8 cellular contexts compared by ENCODE assay signal in the genomic region with DNA sequence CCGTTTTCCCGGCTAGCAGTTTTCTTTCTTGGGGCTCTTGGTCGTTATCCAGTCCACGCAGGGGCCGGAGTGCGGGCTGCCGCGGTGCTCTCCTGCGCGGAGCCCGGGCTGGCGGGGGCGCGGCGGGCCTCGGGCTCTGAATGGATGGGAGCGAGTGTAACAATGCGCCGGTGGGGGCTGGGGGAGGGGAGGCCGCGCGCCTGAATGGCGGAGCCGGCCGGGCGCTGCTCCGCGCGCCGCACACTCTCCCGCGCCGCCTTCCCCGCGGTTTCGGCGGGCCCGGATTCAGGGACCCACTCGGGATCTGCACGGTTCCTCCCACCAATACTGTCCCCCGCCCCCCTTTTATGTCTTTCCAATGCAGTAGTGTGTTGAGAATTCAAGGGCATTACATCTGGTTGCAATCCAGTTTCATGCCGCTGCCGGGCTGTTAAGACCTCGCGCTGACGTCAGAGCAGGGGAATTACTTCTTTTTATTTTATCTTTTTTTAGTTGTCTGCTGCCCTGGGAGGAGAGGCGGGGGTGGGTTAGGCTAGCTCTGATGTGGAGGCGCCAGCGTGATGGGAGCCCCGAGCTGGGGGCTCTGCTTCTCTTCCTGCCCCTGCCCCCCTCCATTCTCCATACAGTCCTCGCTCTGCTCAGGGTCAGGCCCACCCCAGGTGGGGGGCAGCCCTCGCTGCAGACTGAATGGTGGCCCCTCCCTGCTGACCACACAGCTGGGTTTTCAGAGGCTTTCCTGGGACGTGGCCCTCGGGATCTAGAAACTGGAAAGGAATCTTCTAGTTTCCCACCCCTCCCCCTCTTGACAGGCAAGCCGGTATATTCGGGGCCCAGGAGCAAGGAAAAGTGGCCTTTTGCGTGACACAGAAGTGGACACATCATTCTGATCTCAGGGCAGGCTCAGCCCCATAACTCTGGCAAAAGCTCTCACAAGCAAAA. TPM values are rescaled to one million over a fixed set of nuclear protein-coding genes. Genes with fewer than 3 reads are reported as not detected.
DNase-seq lines count a peak whose midpoint lies in the region; ATAC-seq and TF ChIP-seq lines count a peak whose summit lies in the region.

No MANE protein-coding gene starts in this region.

- H3K27ac ChIP-seq in KMS-11 (peak overlapping the region; percentile 85), brain microvascular endothelial cell (peak overlapping the region; percentile 90), skin epidermis (peak overlapping the region; percentile 81 to 99 (median 94))

- CTCF ChIA-PET in BJ (lab: Yijun Ruan, JAX): interaction anchor here (0.6 to 3.2 kb wide), 16 partner anchors 10 to 355 kb away, joined by 3 to 16 read pairs (median 3); no protein-coding TSS in a partner anchor

- POLR2A ChIA-PET in BJ (lab: Charles Lee): no interaction called here

- H3K36me3 ChIP-seq in BJ (ENCODE audit: control insufficient read depth, insufficient read depth, low read length) (no peaks in the 10 kb centered on the region), KMS-11 (ENCODE audit: insufficient read depth) (no peaks in the 10 kb centered on the region), brain microvascular endothelial cell (replicated peaks) (no peaks in the 10 kb centered on the region)

- DNase-seq in BJ (ENCODE audit: low read depth) (peak; percentile 41), UCSD-AML1 (lab: John Stamatoyannopoulos, UW; ENCODE audit: unreplicated experiment) (peak; percentile 67), brain microvascular endothelial cell (peak; percentile 83), iPS-NIHi11 (ENCODE audit: low spot score) (peak; percentile 66)

- H3K4me3 ChIP-seq in BJ (ENCODE audit: low read depth, low read length) (peak overlapping the region; percentile 80), KMS-11 (IDR thresholded peaks at IDR 0.05; ENCODE audit: insufficient read depth, low read depth, low read length) (no peak overlapping the region), brain microvascular endothelial cell (ENCODE audit: low read depth, low read length) (peak overlapping the region; percentile 82), skin epidermis (peak overlapping the region; percentile 62 to 87 (median 84))

- H2AFZ ChIP-seq in KMS-11 (ENCODE audit: low read depth): peak overlapping the region; percentile 44; the same call in 1 of the 2 replicates

- ATAC-seq in GM19452 (IDR thresholded peaks at IDR 0.05; ENCODE audit: unreplicated experiment) (peak; percentile 34), GM21367 (IDR thresholded peaks at IDR 0.05; ENCODE audit: unreplicated experiment) (no peak)

- no peaks in the 10 kb centered on the region for H3K27me3 ChIP-seq in BJ (ENCODE audit: control insufficient read depth, insufficient read depth, low read length)
- H3K27me3 ChIP-seq in KMS-11 (ENCODE audit: insufficient read depth, low read depth): no peaks in the 10 kb centered on the region
- no peaks in the 10 kb centered on the region for H3K27me3 ChIP-seq in brain microvascular endothelial cell (replicated peaks)

- H3K4me1 ChIP-seq in KMS-11 (ENCODE audit: low read depth, poor library complexity, severe bottlenecking): peaks cover 20% of the 10 kb centered on the region

- TF ChIP-seq CTCF in BJ (IDR thresholded peaks at IDR 0.05; ENCODE audit: insufficient read depth, low read depth, low read length): no peak
- no peak for TF ChIP-seq CTCF in KMS-11 (conservative IDR thresholded peaks at IDR 0.05; ENCODE audit: low read depth, low read length)
- TF ChIP-seq CTCF in brain microvascular endothelial cell (IDR thresholded peaks at IDR 0.05; ENCODE audit: low read depth, low read length, missing control alignments): no peak

- in situ Hi-C loops in brain microvascular endothelial cell (cut with HindIII; ENCODE audit: low pct_ligation_motif_present, low sequenced_read_pairs): no loop called here

- H4K20me1 ChIP-seq in KMS-11 (ENCODE audit: insufficient read depth): no peaks in the 10 kb centered on the region

- peak overlapping the region; percentile 93 for H3K9ac ChIP-seq in KMS-11

- H3K4me2 ChIP-seq in KMS-11: peak overlapping the region; percentile 84

- peaks cover 47% of the 10 kb centered on the region for H3K79me2 ChIP-seq in KMS-11 (ENCODE audit: insufficient read depth, low read depth)

RNA-seq across cellular contexts. Expression of a gene that starts 1.7 kb away (rescaled TPM):
- 2.1 and 2.4 TPM in 2 replicates for polyA plus RNA-seq in BJ (2011; rRNA removed)
- polyA minus RNA-seq in BJ (2011; rRNA and poly(A)+ RNA removed): 2.5 and 6.6 TPM in 2 replicates
